Comparison of ENCODE assay signal across 1 cellular context in the genomic region with DNA sequence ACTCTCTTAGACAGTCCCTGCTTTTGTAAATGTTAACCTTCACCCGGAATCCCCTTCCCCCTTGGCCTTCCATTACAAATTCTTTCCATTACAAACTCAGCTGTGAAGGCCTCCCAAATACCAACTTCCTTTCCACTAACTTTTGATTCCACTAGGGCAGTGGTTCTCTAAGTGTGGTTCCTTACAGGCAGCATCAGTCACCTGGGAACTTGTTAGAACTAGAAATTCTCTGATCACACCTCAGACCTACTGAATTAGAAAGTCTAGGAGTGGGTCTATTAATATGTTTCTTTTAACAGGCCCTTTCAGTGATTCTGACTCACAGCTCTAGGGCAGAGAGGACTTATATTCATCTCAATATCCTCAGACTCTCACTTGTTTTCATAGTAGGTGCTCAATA.
TF ChIP-seq lines count a peak whose summit lies in the region.

No MANE protein-coding gene starts in this region.

TF ChIP-seq in GM23338, 12 proteins besides CTCF, POLR2A, EP300 and RAD21:
- TF ChIP-seq, protein P1, sequence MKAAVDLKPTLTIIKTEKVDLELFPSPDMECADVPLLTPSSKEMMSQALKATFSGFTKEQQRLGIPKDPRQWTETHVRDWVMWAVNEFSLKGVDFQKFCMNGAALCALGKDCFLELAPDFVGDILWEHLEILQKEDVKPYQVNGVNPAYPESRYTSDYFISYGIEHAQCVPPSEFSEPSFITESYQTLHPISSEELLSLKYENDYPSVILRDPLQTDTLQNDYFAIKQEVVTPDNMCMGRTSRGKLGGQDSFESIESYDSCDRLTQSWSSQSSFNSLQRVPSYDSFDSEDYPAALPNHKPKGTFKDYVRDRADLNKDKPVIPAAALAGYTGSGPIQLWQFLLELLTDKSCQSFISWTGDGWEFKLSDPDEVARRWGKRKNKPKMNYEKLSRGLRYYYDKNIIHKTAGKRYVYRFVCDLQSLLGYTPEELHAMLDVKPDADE (IDR thresholded peaks at IDR 0.05) = no peak
- TF ChIP-seq CREB1 (CRISPR knock-in tag; IDR thresholded peaks at IDR 0.05; ENCODE audit: low read depth) = no peak
- no peak for TF ChIP-seq STAT1 (IDR thresholded peaks at IDR 0.05; ENCODE audit: unreplicated experiment)
- no peak for TF ChIP-seq REST (IDR thresholded peaks at IDR 0.05; ENCODE audit: unreplicated experiment)
- no peak for TF ChIP-seq ZNF462 (CRISPR knock-in tag; IDR thresholded peaks at IDR 0.05)
- TF ChIP-seq ZNF331 (CRISPR knock-in tag; IDR thresholded peaks at IDR 0.05; ENCODE audit: low read depth) = no peak
- no peak for TF ChIP-seq EZH2 (IDR thresholded peaks at IDR 0.05; ENCODE audit: low read depth, unreplicated experiment)
- no peak for TF ChIP-seq NANOG (IDR thresholded peaks at IDR 0.05; ENCODE audit: borderline replicate concordance)
